7 cellular contexts compared by ENCODE assay signal in the genomic region with DNA sequence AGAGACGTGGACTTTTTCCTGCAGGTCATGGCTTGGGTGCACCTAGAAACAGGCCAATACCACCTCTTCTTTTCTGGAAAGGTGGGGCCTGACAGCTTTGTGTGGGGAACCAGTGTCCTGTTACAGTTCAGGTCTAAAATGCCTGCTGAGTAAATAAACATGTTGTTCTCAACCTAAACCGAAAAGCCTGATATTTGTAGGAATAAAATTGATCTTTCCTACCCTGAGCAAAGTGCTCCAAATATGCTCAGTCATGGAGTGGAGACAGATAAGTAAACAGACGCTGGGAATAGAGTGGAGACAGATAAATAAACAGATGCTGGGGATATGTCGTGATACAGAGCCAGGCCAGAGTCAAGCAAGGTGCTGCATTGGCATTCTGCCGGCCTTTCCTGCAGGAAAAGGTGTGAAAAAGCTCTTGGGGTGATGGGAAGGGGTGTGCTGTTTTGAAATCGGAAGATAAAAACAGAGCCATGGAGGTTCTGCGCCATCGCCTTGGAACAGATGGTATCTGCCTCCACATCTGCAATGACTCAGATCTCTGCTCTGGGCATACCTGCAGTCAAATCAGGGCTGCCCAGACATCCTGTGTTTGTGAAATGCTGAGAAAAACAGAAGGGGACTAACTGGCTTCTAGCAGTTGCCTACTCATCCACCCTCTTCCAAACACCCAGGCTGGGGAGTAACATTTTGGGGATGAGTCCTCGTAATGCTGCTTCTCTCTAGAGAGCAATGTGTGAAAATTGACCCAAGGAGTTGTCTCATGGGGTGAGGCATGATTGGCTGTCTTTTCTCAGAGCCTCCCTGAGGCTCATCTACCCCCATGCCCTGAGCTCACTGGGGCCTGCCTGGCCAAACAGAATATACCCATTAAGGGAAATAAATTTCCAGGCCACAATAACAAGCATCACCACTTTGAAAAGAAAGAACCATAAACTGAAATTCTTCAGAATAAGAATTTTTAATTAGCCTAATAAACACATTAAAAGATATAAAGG. TPM values are rescaled to one million over a fixed set of nuclear protein-coding genes. Genes with fewer than 3 reads are reported as not detected.
DNase-seq lines count a peak whose midpoint lies in the region; ATAC-seq and TF ChIP-seq lines count a peak whose summit lies in the region.

No MANE protein-coding gene starts in this region.

- ATAC-seq in GM18868 (IDR thresholded peaks at IDR 0.05; ENCODE audit: unreplicated experiment) (peak; percentile 97), HG02571 (IDR thresholded peaks at IDR 0.05; ENCODE audit: unreplicated experiment) (peak; percentile 74)

- no peak overlapping the region for H2AK5ac ChIP-seq in mesenchymal stem cell (ENCODE audit: low read length, severe bottlenecking)

- no peak overlapping the region for H2AFZ ChIP-seq in mesenchymal stem cell (ENCODE audit: low read depth, low read length)

- TF ChIP-seq POLR2A in tibial nerve (IDR thresholded peaks at IDR 0.05), result no peak

- no peak overlapping the region for H3K23ac ChIP-seq in mesenchymal stem cell (ENCODE audit: low read length in 2 of 2)

- TF ChIP-seq CTCF in tibial nerve (IDR thresholded peaks at IDR 0.05), result no peak

- no peak for TF ChIP-seq EP300 in tibial nerve (IDR thresholded peaks at IDR 0.05)

- H3K9me3 ChIP-seq in mesenchymal stem cell (ENCODE audit: control insufficient read depth, low read length) (no peaks in the 10 kb centered on the region), tibial nerve (no peaks in the 10 kb centered on the region), MG63 (no peaks in the 10 kb centered on the region)

- no peak overlapping the region for H2BK120ac ChIP-seq in mesenchymal stem cell (ENCODE audit: low read depth, low read length)

- H2BK5ac ChIP-seq in mesenchymal stem cell (ENCODE audit: low read depth, low read length, poor library complexity, severe bottlenecking), result no peak overlapping the region

- H3K4me2 ChIP-seq in mesenchymal stem cell (ENCODE audit: low read length, poor library complexity, severe bottlenecking), result no peak overlapping the region

- H4K91ac ChIP-seq in mesenchymal stem cell (ENCODE audit: low read length), result no peak overlapping the region

- H3K79me1 ChIP-seq in mesenchymal stem cell (replicated peaks; ENCODE audit: low read length, poor library complexity, severe bottlenecking), result no peaks in the 10 kb centered on the region

- no peak overlapping the region for H2BK12ac ChIP-seq in mesenchymal stem cell (ENCODE audit: low read length in 2 of 2)

- DNase-seq in SHP77 (lab: John Stamatoyannopoulos, UW) (peak; percentile 81 to 92), mesenchymal stem cell (peak; percentile 56), tibial nerve (ENCODE audit: low spot score in 2 of 2) (no peak), MG63 (no peak), AG08396 (ENCODE audit: low spot score) (no peak)

- H3K9ac ChIP-seq in mesenchymal stem cell (ENCODE audit: low read length), result no peak overlapping the region

- no peak overlapping the region for H2BK15ac ChIP-seq in mesenchymal stem cell (ENCODE audit: low read depth, poor library complexity, severe bottlenecking)

- H3K4me1 ChIP-seq in mesenchymal stem cell (ENCODE audit: control insufficient read depth, insufficient read depth, low read depth, low read length) (no peaks in the 10 kb centered on the region), tibial nerve (no peaks in the 10 kb centered on the region)

- H3K4ac ChIP-seq in mesenchymal stem cell (ENCODE audit: low read depth in 1 of 2, low read length in 2 of 2), result no peak overlapping the region

- peak overlapping the region; percentile 69 for H4K8ac ChIP-seq in mesenchymal stem cell (ENCODE audit: low read length)

- no peaks in the 10 kb centered on the region for H3K36me3 ChIP-seq in mesenchymal stem cell (ENCODE audit: control insufficient read depth in 1 of 2, insufficient read depth in 2 of 2, low read depth in 1 of 2, low read length in 2 of 2)
- no peaks in the 10 kb centered on the region for H3K36me3 ChIP-seq in tibial nerve
- no peaks in the 10 kb centered on the region for H3K36me3 ChIP-seq in MG63

- no peak overlapping the region for H3K14ac ChIP-seq in mesenchymal stem cell (ENCODE audit: low read length in 2 of 2)

- 17% methylated on average over 7 of the region's 9 CpGs for WGBS in mesenchymal stem cell
- WGBS in tibial nerve, 2 donors, result 63 to 64% methylated on average over 9 of the region's 9 CpGs

- H3K27ac ChIP-seq in mesenchymal stem cell (ENCODE audit: low read length, poor library complexity, severe bottlenecking) (no peak overlapping the region), tibial nerve (no peak overlapping the region)

- H3K4me3 ChIP-seq in mesenchymal stem cell (ENCODE audit: insufficient read depth in 1 of 2, low read depth in 1 of 2, low read length in 2 of 2) (no peak overlapping the region), tibial nerve (no peak overlapping the region), MG63 (no peak overlapping the region)

- H3K18ac ChIP-seq in mesenchymal stem cell (ENCODE audit: low read depth in 1 of 2, low read length in 2 of 2), result peak overlapping the region in 1 of 2 experiments; percentile 52

- no peaks in the 10 kb centered on the region for H3K27me3 ChIP-seq in mesenchymal stem cell (ENCODE audit: control insufficient read depth in 1 of 2, insufficient read depth in 1 of 2, low read length in 2 of 2)
- no peaks in the 10 kb centered on the region for H3K27me3 ChIP-seq in tibial nerve
- no peaks in the 10 kb centered on the region for H3K27me3 ChIP-seq in MG63

RNA-seq across cellular contexts. Expression of a gene that starts 16.8 kb away (rescaled TPM):
- polyA plus RNA-seq in mesenchymal stem cell (2013, experiment 1 of 2), result 116 TPM
- polyA plus RNA-seq in mesenchymal stem cell (2013, experiment 2 of 2), result 113 TPM
- 10 to 100 TPM; 10.5 to 19.9 (median 16.9) TPM for total RNA-seq in tibial nerve
- total RNA-seq in MG63 (2014; rRNA removed; shearing (Covaris generic); ENCODE audit: low replicate concordance), result 0.05 and 0.30 TPM in 2 replicates

RNA-seq across cellular contexts. Expression of a gene that starts 17.7 kb away (rescaled TPM):
- 2,793 TPM for polyA plus RNA-seq in mesenchymal stem cell (2013, experiment 1 of 2)
- polyA plus RNA-seq in mesenchymal stem cell (2013, experiment 2 of 2), result 2,890 TPM
- 100 to 1,000 TPM; 435 to 666 (median 472) TPM for total RNA-seq in tibial nerve
- 957 and 1,097 TPM in 2 replicates for total RNA-seq in MG63 (2014; rRNA removed; shearing (Covaris generic); ENCODE audit: low replicate concordance)

RNA-seq across cellular contexts. Expression of a gene that starts 45.3 kb away (rescaled TPM):
- 35.4 TPM for polyA plus RNA-seq in mesenchymal stem cell (2013, experiment 1 of 2)
- polyA plus RNA-seq in mesenchymal stem cell (2013, experiment 2 of 2), result 35.7 TPM
- 10 to 100 TPM in 3 of 4 donors, 1 to 10 TPM in 1; 8.5 to 23.1 (median 12.8) TPM for total RNA-seq in tibial nerve
- 52.5 and 70.5 TPM in 2 replicates for total RNA-seq in MG63 (2014; rRNA removed; shearing (Covaris generic); ENCODE audit: low replicate concordance)

Comparison
In these comparisons a context has a peak if more than half of its experiments do, and no peak if none do; other contexts are left out.
1. DNase-seq: peak in SHP77 (2 of 2) and mesenchymal stem cell (single experiment); none in tibial nerve (0 of 2), MG63 (single experiment) and AG08396 (single experiment).